Comparison of ENCODE assay signal across 21 cellular contexts in the genomic region with DNA sequence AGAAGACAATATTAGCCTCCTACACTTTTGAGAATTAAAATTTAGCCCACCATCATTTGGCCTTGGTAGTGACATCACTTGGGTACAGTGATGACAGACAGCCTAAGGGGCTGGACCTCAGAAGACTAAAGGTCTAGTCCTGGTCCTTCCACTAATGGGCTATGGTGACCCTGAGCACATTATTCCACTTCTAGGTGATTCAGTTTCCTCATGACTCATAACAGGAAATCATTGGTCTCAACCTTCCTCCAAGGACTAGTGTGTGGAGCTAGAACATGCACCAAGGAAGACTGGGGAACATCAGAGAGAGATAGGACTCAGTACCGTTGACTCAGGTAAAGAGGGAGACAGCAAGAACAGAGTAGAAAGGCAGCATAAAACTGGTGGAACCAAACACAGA.
A peak's percentile ranks its signal among the peaks of the same experiment; 100 is the strongest.
DNase-seq lines count a peak whose midpoint lies in the region; ATAC-seq and TF ChIP-seq lines count a peak whose summit lies in the region.
"Had no signal": no experiment of that assay in that cellular context is flagged by ENCODE, and none has a peak within 500 bp of the region (broad histone marks: within the 10 kb centered on the region; RNA-seq: fewer than 3 reads in every experiment).

No MANE protein-coding gene starts in this region.

- no peak for ATAC-seq in GM18907 (IDR thresholded peaks at IDR 0.05; ENCODE audit: unreplicated experiment)
- ATAC-seq: activated CD4-positive, CD25-positive, alpha-beta regulatory T cell treated with anti-CD3 and anti-CD28 coated beads, Interleukin-2, amount 50 U/mL, for 24 hours; K562 had no signal

- H3K4me2 ChIP-seq in GM23248 (ENCODE audit: unreplicated experiment) (no peak overlapping the region), PC-9 (no peak overlapping the region; the same call in 1 of the 2 replicates)
- H3K4me2 ChIP-seq: hepatocyte had no signal

- H3K36me3 ChIP-seq in GM23248 (ENCODE audit: low read depth) (no peaks in the 10 kb centered on the region), PC-9 (ENCODE audit: low read depth) (no peaks in the 10 kb centered on the region)
- H3K36me3 ChIP-seq: BLaER1 treated with 17β-estradiol and CSF1 and Interleukin-3, amounts not matched to agents 10 nM and 100 nM; cardiac muscle cell had no signal

- no peak overlapping the region for H3K27ac ChIP-seq in GM23248
- H3K27ac ChIP-seq in PC-9: peak overlapping the region; percentile 13; the same call in 1 of the 2 replicates
- no peak overlapping the region for H3K27ac ChIP-seq in caudate nucleus (ENCODE audit: low read depth, low read length)
- H3K27ac ChIP-seq: BLaER1 treated with 17β-estradiol and CSF1 and Interleukin-3, amounts not matched to agents 10 nM and 100 nM; cardiac muscle cell; hepatocyte; SK-N-MC; thyroid gland had no signal

- intact Hi-C loops in PC-9 (cut with micrococcal nuclease; ENCODE audit: unreplicated experiment): no loop called here

- H3K27me3 ChIP-seq in GM23248 (replicated peaks; ENCODE audit: insufficient read depth) (peaks cover 16% of the 10 kb centered on the region), PC-9 (ENCODE audit: insufficient read depth, low read depth) (no peaks in the 10 kb centered on the region)
- H3K27me3 ChIP-seq: BLaER1 treated with 17β-estradiol and CSF1 and Interleukin-3, amounts not matched to agents 10 nM and 100 nM; cardiac muscle cell; hepatocyte; thyroid gland had no signal

- no TSS peak for BruUV-seq in PC-9 (replicated peaks; lab: Mats Ljungman, UMichigan)

- H4K20me1 ChIP-seq in GM23248 (ENCODE audit: insufficient read depth) (no peaks in the 10 kb centered on the region), PC-9 (ENCODE audit: insufficient read depth) (no peaks in the 10 kb centered on the region)
- H4K20me1 ChIP-seq: BLaER1 treated with 17β-estradiol and CSF1 and Interleukin-3, amounts not matched to agents 10 nM and 100 nM had no signal

- H3K4me3 ChIP-seq in GM23248: no peak overlapping the region
- H3K4me3 ChIP-seq in PC-9: no peak overlapping the region
- H3K4me3 ChIP-seq in epithelial cell of esophagus (ENCODE audit: low read length): no peak overlapping the region
- H3K4me3 ChIP-seq: BLaER1 treated with 17β-estradiol and CSF1 and Interleukin-3, amounts not matched to agents 10 nM and 100 nM; cardiac muscle cell; hepatocyte; K562; SK-N-MC; thyroid gland had no signal

- H3F3A ChIP-seq in GM23248 (ENCODE audit: insufficient read depth): no peaks in the 10 kb centered on the region
- H3F3A ChIP-seq in PC-9 (ENCODE audit: insufficient read depth, low read depth): no peaks in the 10 kb centered on the region

- WGBS in GM23248 (ENCODE audit: low coverage in 1 of 2, low lambda C conversion rate in 2 of 2, missing lambda C conversion rate in 2 of 2), 2 experiments: 93 to 100% methylated on average over 1 of the region's 1 CpG

- H3K9ac ChIP-seq in GM23248: no peak overlapping the region
- H3K9ac ChIP-seq: BLaER1 treated with 17β-estradiol and CSF1 and Interleukin-3, amounts not matched to agents 10 nM and 100 nM had no signal

- H3K4me1 ChIP-seq in GM23248 (ENCODE audit: insufficient read depth) (no peaks in the 10 kb centered on the region), PC-9 (replicated peaks; ENCODE audit: insufficient read depth) (no peaks in the 10 kb centered on the region; the same call in 1 of the 2 replicates)
- H3K4me1 ChIP-seq: thyroid gland had no signal

- no peaks in the 10 kb centered on the region for H3K9me2 ChIP-seq in GM23248 (ENCODE audit: insufficient read depth)
- no peaks in the 10 kb centered on the region for H3K9me2 ChIP-seq in PC-9 (ENCODE audit: insufficient read depth)

- H2AFZ ChIP-seq in GM23248: no peak overlapping the region
- H2AFZ ChIP-seq in PC-9: no peak overlapping the region
- H2AFZ ChIP-seq: hepatocyte had no signal

- DNase-seq in GM23248 (peak; percentile 20), PC-9 (peak; percentile 23 to 81), epithelial cell of esophagus (ENCODE audit: low read depth) (peak; percentile 79), renal cortical epithelial cell (ENCODE audit: low read depth) (peak; percentile 92), AML-193 (lab: John Stamatoyannopoulos, UW) (no peak), GF-D8 (lab: John Stamatoyannopoulos, UW) (no peak), caudate nucleus (lab: John Stamatoyannopoulos, UW) (no peak)
- DNase-seq: islet precursor cell; NCI-H1092; NCI-H526; stimulated activated CD4-positive, alpha-beta T cell treated with anti-CD3 and anti-CD28 coated beads, Interleukin-15, amount 100 ng/mL, for 24 hours; stimulated activated naive CD4-positive, alpha-beta T cell; T1000; thyroid gland had no signal

- H3K9me3 ChIP-seq in GM23248 (ENCODE audit: low read depth) (no peaks in the 10 kb centered on the region), PC-9 (ENCODE audit: insufficient read depth, low read depth) (no peaks in the 10 kb centered on the region)
- H3K9me3 ChIP-seq: BLaER1 treated with 17β-estradiol and CSF1 and Interleukin-3, amounts not matched to agents 10 nM and 100 nM; thyroid gland had no signal

- CTCF ChIA-PET in PC-9 (lab: Charles Lee): interaction anchor here (0.6 to 0.8 kb wide), 2 partner anchors 11 to 141 kb away, joined by 4 read pairs; no protein-coding TSS in a partner anchor

- in situ Hi-C loops in GM23248 (cut with MboI): no loop called here

- TF ChIP-seq CTCF in PC-9 (conservative IDR thresholded peaks at IDR 0.05) (no peak), epithelial cell of esophagus (IDR thresholded peaks at IDR 0.05; ENCODE audit: insufficient read depth, low read depth, low read length, missing control alignments) (no peak)

- POLR2A ChIA-PET in PC-9 (lab: Charles Lee; ENCODE audit: unreplicated experiment): interaction anchor here (0.6 to 1.0 kb wide), 2 partner anchors 12 to 59 kb away, joined by 3 to 8 read pairs; no protein-coding TSS in a partner anchor

- H3K79me2 ChIP-seq in GM23248 (ENCODE audit: insufficient read depth) (no peaks in the 10 kb centered on the region), PC-9 (ENCODE audit: low read depth) (no peaks in the 10 kb centered on the region)
- H3K79me2 ChIP-seq: hepatocyte had no signal

Comparison
In these comparisons a context has a peak if more than half of its experiments do, and no peak if none do; other contexts are left out.
1. DNase-seq: peak in GM23248 (single experiment), PC-9 (2 of 2), epithelial cell of esophagus (single experiment) and renal cortical epithelial cell (single experiment); none in AML-193 (0 of 2), GF-D8 (single experiment) and caudate nucleus (0 of 61).